Comparison of ENCODE assay signal across 20 cellular contexts in genomic region chr1:206040328-206040727, GRCh38. TPM values are rescaled to one million over a fixed set of nuclear protein-coding genes. Genes with fewer than 3 reads are reported as not detected.
DNase-seq lines count a peak whose midpoint lies in the region; ATAC-seq, FAIRE-seq and TF ChIP-seq lines count a peak whose summit lies in the region.
"Had no signal": no experiment of that assay in that cellular context is flagged by ENCODE, and none has a peak within 500 bp of the region (broad histone marks: within the 10 kb centered on the region; RNA-seq: fewer than 3 reads in every experiment).

No MANE protein-coding gene starts in this region.

- H4K20me1 ChIP-seq in GM23338 (replicated peaks; ENCODE audit: insufficient read depth) = no peaks in the 10 kb centered on the region

- no peak overlapping the region; the same call in 2 of the 3 replicates for H3K4me2 ChIP-seq in A549
- no peak overlapping the region for H3K4me2 ChIP-seq in GM23338

- TF ChIP-seq RAD21 in A549 (conservative IDR thresholded peaks at IDR 0.05 in 1 of 2, IDR thresholded peaks at IDR 0.05 in 1 of 2) = no peak

- no peak overlapping the region for H3K27ac Mint-ChIP-seq in GM23338
- peak overlapping the region; percentile 86 for H3K27ac Mint-ChIP-seq in memory B cell
- no peak overlapping the region for H3K27ac Mint-ChIP-seq in activated T-cell treated with anti-CD3 and anti-CD28 coated beads, Interleukin-2, amount 50 U/mL, for 72 hours
- H3K27ac Mint-ChIP-seq: H9 had no signal

- H3K4me1 Mint-ChIP-seq in GM23338 (peaks cover 25% of the 10 kb centered on the region), memory B cell (peaks cover 48% of the 10 kb centered on the region)
- peaks cover 13% of the 10 kb centered on the region for H3K4me1 Mint-ChIP-seq in activated T-cell treated with anti-CD3 and anti-CD28 coated beads, Interleukin-2, amount 50 U/mL, for 72 hours (ENCODE audit: low read depth)

- TF ChIP-seq EP300 in A549 (IDR thresholded peaks at IDR 0.05) = no peak
- TF ChIP-seq EP300 in gastroesophageal sphincter (IDR thresholded peaks at IDR 0.05) = no peak

- H3K36me3 ChIP-seq in GM23338 (ENCODE audit: insufficient read depth) = no peaks in the 10 kb centered on the region
- H3K36me3 ChIP-seq in gastroesophageal sphincter = no peaks in the 10 kb centered on the region

- WGBS in A549 (ENCODE audit: missing lambda C conversion rate) = 28% methylated on average over 5 of the region's 5 CpGs
- 43 to 59% methylated on average over 5 of the region's 5 CpGs for WGBS in gastroesophageal sphincter (ENCODE audit: low coverage in 1 of 2), 2 donors

- H3K9me3 Mint-ChIP-seq in GM23338 = no peaks in the 10 kb centered on the region
- H3K9me3 Mint-ChIP-seq in memory B cell = no peaks in the 10 kb centered on the region
- H3K9me3 Mint-ChIP-seq in activated T-cell treated with anti-CD3 and anti-CD28 coated beads, Interleukin-2, amount 50 U/mL, for 72 hours = no peaks in the 10 kb centered on the region
- H3K9me3 Mint-ChIP-seq: H9 had no signal

- H3K4me1 ChIP-seq in A549 (no peaks in the 10 kb centered on the region), GM23338 (ENCODE audit: insufficient read depth) (peaks cover 19% of the 10 kb centered on the region), gastroesophageal sphincter (no peaks in the 10 kb centered on the region)

- peak; percentile 47 to 61; a peak in 4 of 6 replicates for ATAC-seq in A549
- peak; percentile 42 for ATAC-seq in GM23338
- ATAC-seq in memory B cell (ENCODE audit: low read depth) = no peak
- ATAC-seq in GM21423 (IDR thresholded peaks at IDR 0.05; ENCODE audit: unreplicated experiment) = no peak
- no peak for ATAC-seq in activated T-cell treated with anti-CD3 and anti-CD28 coated beads, Interleukin-2, amount 50 U/mL, for 72 hours (replicated peaks in 1 of 2)
- ATAC-seq in gastroesophageal sphincter = no peak

- POLR2A ChIA-PET in A549 (lab: Yijun Ruan, JAX) = no interaction called here

- CTCF ChIA-PET in A549 (lab: Yijun Ruan, JAX) = interaction anchor here (0.8 kb wide), 1 partner anchor 45 kb away, joined by 3 read pairs; no protein-coding TSS in a partner anchor

- H3K36me3 Mint-ChIP-seq in GM23338 (ENCODE audit: low read depth) (no peaks in the 10 kb centered on the region), memory B cell (peaks cover 2% of the 10 kb centered on the region)
- no peaks in the 10 kb centered on the region for H3K36me3 Mint-ChIP-seq in activated T-cell treated with anti-CD3 and anti-CD28 coated beads, Interleukin-2, amount 50 U/mL, for 72 hours (ENCODE audit: insufficient read depth in 2 of 2)

- H3K27me3 ChIP-seq in GM23338 (ENCODE audit: insufficient read depth) (no peaks in the 10 kb centered on the region), gastroesophageal sphincter (peaks cover 39% of the 10 kb centered on the region)

- H3K4me3 ChIP-seq in A549 (no peak overlapping the region), GM23338 (no peak overlapping the region), gastroesophageal sphincter (no peak overlapping the region)

- H3K27ac ChIP-seq in A549 = no peak overlapping the region
- H3K27ac ChIP-seq in GM23338 (ENCODE audit: low read depth) = no peak overlapping the region
- H3K27ac ChIP-seq in gastroesophageal sphincter = no peak overlapping the region
- H3K27ac ChIP-seq: C4-2B had no signal

- FAIRE-seq in A549 (lab: Jason Lieb, UNC) = no peak
- FAIRE-seq: RCC 7860 had no signal

- DNase-seq in A549 (ENCODE audit: low read depth in 1 of 2, low spot score in 1 of 2) (no peak), GM23338 (ENCODE audit: low spot score) (peak; percentile 17), RPMI8226 (peak; percentile 36), memory B cell (ENCODE audit: low spot score in 2 of 2) (peak in 1 of 2 donors; percentile 9)
- DNase-seq in activated T-cell treated with anti-CD3 and anti-CD28 coated beads, Interleukin-2, amount 50 U/mL, for 72 hours = no peak
- DNase-seq in stimulated activated naive CD4-positive, alpha-beta T cell (lab: John Stamatoyannopoulos, UW) = no peak
- DNase-seq: 8988T, H9, KBM-7, NCI-H1417 treated with DMSO at 0.1 percent for 48 hours, NCI-H2029, NCI-H2171 treated with DMSO at 0.1 percent for 48 hours, NCI-H748 treated with DMSO at 0.1 percent for 48 hours, SHP77, SW 1271 had no signal

- no peaks in the 10 kb centered on the region for H3K79me2 ChIP-seq in GM23338 (replicated peaks; ENCODE audit: insufficient read depth)

- peak overlapping the region; percentile 53 for H2AFZ ChIP-seq in GM23338

- TF ChIP-seq CTCF in A549 (IDR thresholded peaks at IDR 0.05) = no peak
- TF ChIP-seq CTCF in GM23338 (conservative IDR thresholded peaks at IDR 0.05; ENCODE audit: low read depth in 2 of 2) = no peak
- TF ChIP-seq CTCF in gastroesophageal sphincter (IDR thresholded peaks at IDR 0.05) = no peak

- H3K9me3 ChIP-seq in A549 (no peaks in the 10 kb centered on the region), gastroesophageal sphincter (no peaks in the 10 kb centered on the region)

- H3K27me3 Mint-ChIP-seq in GM23338 (ENCODE audit: insufficient read depth, low read depth, poor library complexity) (peaks cover 6% of the 10 kb centered on the region), memory B cell (no peaks in the 10 kb centered on the region)
- H3K27me3 Mint-ChIP-seq in activated T-cell treated with anti-CD3 and anti-CD28 coated beads, Interleukin-2, amount 50 U/mL, for 72 hours (ENCODE audit: low read depth) = peaks cover 30% of the 10 kb centered on the region

- H3F3A ChIP-seq in GM23338 (replicated peaks; ENCODE audit: low read depth) = no peaks in the 10 kb centered on the region

- no peaks in the 10 kb centered on the region for H3K9me2 ChIP-seq in GM23338 (ENCODE audit: insufficient read depth)

- H3K4me3 Mint-ChIP-seq in GM23338 = no peak overlapping the region
- H3K4me3 Mint-ChIP-seq in memory B cell = peak overlapping the region; percentile 68
- H3K4me3 Mint-ChIP-seq in activated T-cell treated with anti-CD3 and anti-CD28 coated beads, Interleukin-2, amount 50 U/mL, for 72 hours = no peak overlapping the region
- H3K4me3 Mint-ChIP-seq: H9 had no signal

- TF ChIP-seq POLR2A in A549 (IDR thresholded peaks at IDR 0.05; ENCODE audit: low read length) = no peak
- TF ChIP-seq POLR2A in gastroesophageal sphincter (IDR thresholded peaks at IDR 0.05) = no peak

TF ChIP-seq in A549, 52 proteins besides CTCF, POLR2A, EP300 and RAD21 (continues in another document):
- TF ChIP-seq HOXA7 (CRISPR knock-in tag; IDR thresholded peaks at IDR 0.05) = no peak
- TF ChIP-seq GATA3 (IDR thresholded peaks at IDR 0.05; ENCODE audit: borderline replicate concordance) = no peak
- no peak for TF ChIP-seq JUNB (IDR thresholded peaks at IDR 0.05)
- TF ChIP-seq SREBF2 (IDR thresholded peaks at IDR 0.05) = no peak
- no peak for TF ChIP-seq HDAC2 (IDR thresholded peaks at IDR 0.05)
- no peak for TF ChIP-seq KDM1A (IDR thresholded peaks at IDR 0.05; ENCODE audit: low read depth)
- TF ChIP-seq JUN (IDR thresholded peaks at IDR 0.05) = no peak
- TF ChIP-seq ZSCAN20 (CRISPR knock-in tag; IDR thresholded peaks at IDR 0.05) = no peak
- TF ChIP-seq BHLHE40 (IDR thresholded peaks at IDR 0.05; ENCODE audit: low read depth, low read length) = no peak
- no peak for TF ChIP-seq ZNF302 (CRISPR knock-in tag; IDR thresholded peaks at IDR 0.05)
- no peak for TF ChIP-seq SMC3 (IDR thresholded peaks at IDR 0.05)

TF ChIP-seq in GM23338, 12 proteins besides CTCF, POLR2A, EP300 and RAD21:
- TF ChIP-seq ETS1 (IDR thresholded peaks at IDR 0.05) (no peak), JUNB (IDR thresholded peaks at IDR 0.05; ENCODE audit: unreplicated experiment) (no peak), ZNF331 (CRISPR knock-in tag; IDR thresholded peaks at IDR 0.05; ENCODE audit: low read depth) (no peak)

RNA-seq across cellular contexts. Expression of gene RHEX, which starts 12.6 kb away (rescaled TPM):
- not detected in 2 replicates for polyA plus RNA-seq in A549 (2011; rRNA removed)
- not detected in 2 replicates for polyA plus RNA-seq in A549 (2012; cell fraction: cytosol; rRNA removed)
- polyA plus RNA-seq in A549 (2012; cell fraction: nucleus; rRNA removed) = not detected in 2 replicates
- polyA plus RNA-seq in A549 (2017; fragmentation: RNase III; extraction: RNeasy Plus Mini Kit Qiagen cat#74134 plus additional on column Dnase treatment) = not detected in 3 replicates
- polyA minus RNA-seq in A549 (2011; rRNA and poly(A)+ RNA removed) = not detected in 2 replicates
- total RNA-seq in GM23338 (2014; rRNA removed; shearing (Covaris generic)) = not detected in 2 replicates
- polyA plus RNA-seq in GM23338 (2016; fragmentation: Nextera tagmentation; extraction: Ambion mirVana) = not detected in 2 replicates
- total RNA-seq in activated T-cell treated with anti-CD3 and anti-CD28 coated beads, Interleukin-2, amount 50 U/mL, for 72 hours = not detected
- total RNA-seq in gastroesophageal sphincter = 1 to 10 TPM; 3.5 to 6.8 (median 5.0) TPM
- total RNA-seq: H9, NCI-H460 had no signal

RNA-seq across cellular contexts. Expression of gene CTSE, which starts 16.6 kb away (rescaled TPM):
- not detected in 2 replicates for polyA plus RNA-seq in A549 (2011; rRNA removed)
- polyA plus RNA-seq in A549 (2012; cell fraction: cytosol; rRNA removed) = not detected in 2 replicates
- not detected in 2 replicates for polyA plus RNA-seq in A549 (2012; cell fraction: nucleus; rRNA removed)
- not detected in 3 replicates for polyA plus RNA-seq in A549 (2017; fragmentation: RNase III; extraction: RNeasy Plus Mini Kit Qiagen cat#74134 plus additional on column Dnase treatment)
- not detected in 2 replicates for polyA minus RNA-seq in A549 (2011; rRNA and poly(A)+ RNA removed)
- total RNA-seq in GM23338 (2014; rRNA removed; shearing (Covaris generic)) = not detected in 2 replicates
- not detected in 2 replicates for polyA plus RNA-seq in GM23338 (2016; fragmentation: Nextera tagmentation; extraction: Ambion mirVana)
- total RNA-seq in activated T-cell treated with anti-CD3 and anti-CD28 coated beads, Interleukin-2, amount 50 U/mL, for 72 hours = not detected
- not detected for total RNA-seq in gastroesophageal sphincter
- total RNA-seq: H9, NCI-H460 had no signal

RNA-seq across cellular contexts. Expression of gene RAB7B, which starts 37.1 kb away (rescaled TPM):
- polyA plus RNA-seq in A549 (2011; rRNA removed) (0.04 and 0.08 TPM in 2 replicates), A549 (2017; fragmentation: RNase III; extraction: RNeasy Plus Mini Kit Qiagen cat#74134 plus additional on column Dnase treatment) (0.20 to 0.37 TPM (median 0.30 TPM) in 3 replicates), GM23338 (2016; fragmentation: Nextera tagmentation; extraction: Ambion mirVana) (not detected in 2 replicates)
- 0.04 and 0.09 TPM in 2 replicates for polyA plus RNA-seq in A549 (2012; cell fraction: cytosol; rRNA removed)
- 0.12 and 0.22 TPM in 2 replicates for polyA plus RNA-seq in A549 (2012; cell fraction: nucleus; rRNA removed)
- not detected in 2 replicates for polyA minus RNA-seq in A549 (2011; rRNA and poly(A)+ RNA removed)
- not detected in 2 replicates for total RNA-seq in GM23338 (2014; rRNA removed; shearing (Covaris generic))
- total RNA-seq in activated T-cell treated with anti-CD3 and anti-CD28 coated beads, Interleukin-2, amount 50 U/mL, for 72 hours = not detected
- 1 to 10 TPM in 3 of 4 donors, under 1 TPM in 1; 0.78 to 2.4 (median 2.0) TPM for total RNA-seq in gastroesophageal sphincter
- total RNA-seq: NCI-H460 had no signal

Comparison
In these comparisons a context has a peak if more than half of its experiments do, and no peak if none do; other contexts are left out.
1. ATAC-seq: peak in A549 (2 of 2) and GM23338 (single experiment); none in memory B cell (single experiment), GM21423 (single experiment), activated T-cell treated with anti-CD3 and anti-CD28 coated beads, Interleukin-2, amount 50 U/mL, for 72 hours (0 of 2) and gastroesophageal sphincter (single experiment).
2. DNase-seq: peak in GM23338 (single experiment) and RPMI8226 (single experiment); none in A549 (0 of 2), activated T-cell treated with anti-CD3 and anti-CD28 coated beads, Interleukin-2, amount 50 U/mL, for 72 hours (0 of 2) and stimulated activated naive CD4-positive, alpha-beta T cell (0 of 6).